2 cellular contexts compared by ENCODE assay signal in genomic region chr10:67836972-67837371, GRCh38.
TF ChIP-seq lines count a peak whose summit lies in the region.

No MANE protein-coding gene starts in this region.

TF ChIP-seq in SK-N-SH, 30 proteins besides CTCF, POLR2A, EP300 and RAD21 (continued from another document):
- TF ChIP-seq EZH2phosphoT487 (IDR thresholded peaks at IDR 0.05; ENCODE audit: borderline replicate concordance, low read depth) (no peak), FOSL2 (IDR thresholded peaks at IDR 0.05; ENCODE audit: borderline replicate concordance, low read depth) (no peak), CHD2 (IDR thresholded peaks at IDR 0.05; ENCODE audit: low read length, partially characterized antibody) (no peak), RCOR1 (IDR thresholded peaks at IDR 0.05; ENCODE audit: low read length) (no peak), FOXM1 (IDR thresholded peaks at IDR 0.05; ENCODE audit: low read depth) (no peak)
- TF ChIP-seq, protein P1, sequence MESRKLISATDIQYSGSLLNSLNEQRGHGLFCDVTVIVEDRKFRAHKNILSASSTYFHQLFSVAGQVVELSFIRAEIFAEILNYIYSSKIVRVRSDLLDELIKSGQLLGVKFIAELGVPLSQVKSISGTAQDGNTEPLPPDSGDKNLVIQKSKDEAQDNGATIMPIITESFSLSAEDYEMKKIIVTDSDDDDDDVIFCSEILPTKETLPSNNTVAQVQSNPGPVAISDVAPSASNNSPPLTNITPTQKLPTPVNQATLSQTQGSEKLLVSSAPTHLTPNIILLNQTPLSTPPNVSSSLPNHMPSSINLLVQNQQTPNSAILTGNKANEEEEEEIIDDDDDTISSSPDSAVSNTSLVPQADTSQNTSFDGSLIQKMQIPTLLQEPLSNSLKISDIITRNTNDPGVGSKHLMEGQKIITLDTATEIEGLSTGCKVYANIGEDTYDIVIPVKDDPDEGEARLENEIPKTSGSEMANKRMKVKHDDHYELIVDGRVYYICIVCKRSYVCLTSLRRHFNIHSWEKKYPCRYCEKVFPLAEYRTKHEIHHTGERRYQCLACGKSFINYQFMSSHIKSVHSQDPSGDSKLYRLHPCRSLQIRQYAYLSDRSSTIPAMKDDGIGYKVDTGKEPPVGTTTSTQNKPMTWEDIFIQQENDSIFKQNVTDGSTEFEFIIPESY (IDR thresholded peaks at IDR 0.05; ENCODE audit: borderline replicate concordance, low read depth): no peak
- TF ChIP-seq, protein P2, sequence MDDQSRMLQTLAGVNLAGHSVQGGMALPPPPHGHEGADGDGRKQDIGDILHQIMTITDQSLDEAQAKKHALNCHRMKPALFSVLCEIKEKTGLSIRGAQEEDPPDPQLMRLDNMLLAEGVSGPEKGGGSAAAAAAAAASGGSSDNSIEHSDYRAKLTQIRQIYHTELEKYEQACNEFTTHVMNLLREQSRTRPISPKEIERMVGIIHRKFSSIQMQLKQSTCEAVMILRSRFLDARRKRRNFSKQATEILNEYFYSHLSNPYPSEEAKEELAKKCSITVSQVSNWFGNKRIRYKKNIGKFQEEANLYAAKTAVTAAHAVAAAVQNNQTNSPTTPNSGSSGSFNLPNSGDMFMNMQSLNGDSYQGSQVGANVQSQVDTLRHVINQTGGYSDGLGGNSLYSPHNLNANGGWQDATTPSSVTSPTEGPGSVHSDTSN (IDR thresholded peaks at IDR 0.05): no peak

TF ChIP-seq in SK-N-SH treated with all-trans-retinoic acid at 6 μM for 48 hours, 23 proteins besides CTCF, POLR2A, EP300 and RAD21 (continued from another document):
- TF ChIP-seq ZNF565 (CRISPR knock-in tag; conservative IDR thresholded peaks at IDR 0.05; ENCODE audit: low read depth) (no peak), CSRNP3 (CRISPR knock-in tag; IDR thresholded peaks at IDR 0.05) (no peak), PATZ1 (CRISPR knock-in tag; IDR thresholded peaks at IDR 0.05; ENCODE audit: borderline replicate concordance) (no peak), PPARA (CRISPR knock-in tag; IDR thresholded peaks at IDR 0.05; ENCODE audit: borderline replicate concordance) (no peak), ESRRG (CRISPR knock-in tag; IDR thresholded peaks at IDR 0.05) (no peak)
TF ChIP-seq in SK-N-SH treated with all-trans-retinoic acid at 6 μM for 48 hours: peak in this region for 0.
